ENCODE assay signal across 3 cellular contexts in the genomic region with DNA sequence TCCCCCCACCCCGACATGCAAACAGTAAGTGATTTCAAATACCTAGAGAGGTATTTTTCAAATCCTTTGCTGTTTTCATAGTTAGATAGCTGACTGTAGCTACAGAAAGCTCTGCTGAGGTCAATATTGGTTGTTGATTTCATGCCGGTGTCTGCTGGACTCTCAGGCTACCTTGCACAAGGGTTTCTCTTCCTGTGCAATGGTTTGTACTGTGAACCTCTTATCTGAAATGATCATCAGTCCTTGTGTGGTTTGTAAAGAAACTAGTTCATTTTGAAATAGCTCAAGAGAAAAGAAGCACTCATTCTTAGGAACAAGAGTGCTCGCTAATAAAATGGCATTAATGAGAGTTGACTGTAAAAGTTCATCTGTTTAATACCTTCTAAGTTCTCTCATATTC.
TF ChIP-seq lines count a peak whose summit lies in the region.

No MANE protein-coding gene starts in this region.

TF ChIP-seq in SK-N-SH, 30 proteins besides CTCF, POLR2A, EP300 and RAD21 (continued from another document):
- TF ChIP-seq, protein P1, sequence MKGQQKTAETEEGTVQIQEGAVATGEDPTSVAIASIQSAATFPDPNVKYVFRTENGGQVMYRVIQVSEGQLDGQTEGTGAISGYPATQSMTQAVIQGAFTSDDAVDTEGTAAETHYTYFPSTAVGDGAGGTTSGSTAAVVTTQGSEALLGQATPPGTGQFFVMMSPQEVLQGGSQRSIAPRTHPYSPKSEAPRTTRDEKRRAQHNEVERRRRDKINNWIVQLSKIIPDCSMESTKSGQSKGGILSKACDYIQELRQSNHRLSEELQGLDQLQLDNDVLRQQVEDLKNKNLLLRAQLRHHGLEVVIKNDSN (IDR thresholded peaks at IDR 0.05; ENCODE audit: borderline replicate concordance, low read depth): no peak
- TF ChIP-seq POLR2AphosphoS5 (IDR thresholded peaks at IDR 0.05; ENCODE audit: low read depth, low read length): no peak
- TF ChIP-seq FOSL2 (IDR thresholded peaks at IDR 0.05; ENCODE audit: borderline replicate concordance, low read depth): no peak
- TF ChIP-seq, protein P2, sequence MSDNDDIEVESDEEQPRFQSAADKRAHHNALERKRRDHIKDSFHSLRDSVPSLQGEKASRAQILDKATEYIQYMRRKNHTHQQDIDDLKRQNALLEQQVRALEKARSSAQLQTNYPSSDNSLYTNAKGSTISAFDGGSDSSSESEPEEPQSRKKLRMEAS (IDR thresholded peaks at IDR 0.05; ENCODE audit: low read depth): no peak
- TF ChIP-seq SMC3 (IDR thresholded peaks at IDR 0.05; ENCODE audit: low read depth, low read length): no peak
- TF ChIP-seq PBX3 (IDR thresholded peaks at IDR 0.05): no peak
- no peak for TF ChIP-seq SIN3A (IDR thresholded peaks at IDR 0.05; ENCODE audit: borderline replicate concordance, low read depth, low read length)
- no peak for TF ChIP-seq JUND (IDR thresholded peaks at IDR 0.05)
- TF ChIP-seq RXRA (IDR thresholded peaks at IDR 0.05; ENCODE audit: borderline replicate concordance, low read depth): no peak
- no peak for TF ChIP-seq TCF12 (IDR thresholded peaks at IDR 0.05)
- no peak for TF ChIP-seq CHD2 (IDR thresholded peaks at IDR 0.05; ENCODE audit: low read length, partially characterized antibody)
- no peak for TF ChIP-seq NRF1 (IDR thresholded peaks at IDR 0.05; ENCODE audit: low read depth, low read length)
- TF ChIP-seq RFX5 (IDR thresholded peaks at IDR 0.05; ENCODE audit: low read length): no peak
- no peak for TF ChIP-seq ZBTB33 (IDR thresholded peaks at IDR 0.05; ENCODE audit: borderline replicate concordance, low read depth)
- no peak for TF ChIP-seq NFIC (IDR thresholded peaks at IDR 0.05; ENCODE audit: borderline replicate concordance)

TF ChIP-seq in SK-N-SH treated with all-trans-retinoic acid at 6 μM for 48 hours, 23 proteins besides CTCF, POLR2A, EP300 and RAD21 (continued from another document):
- TF ChIP-seq TSHZ2 (CRISPR knock-in tag; IDR thresholded peaks at IDR 0.05) (no peak), CSDC2 (CRISPR knock-in tag; IDR thresholded peaks at IDR 0.05) (no peak), TCF4 (CRISPR knock-in tag; IDR thresholded peaks at IDR 0.05; ENCODE audit: borderline replicate concordance) (no peak), CREB5 (CRISPR knock-in tag; IDR thresholded peaks at IDR 0.05; ENCODE audit: low read depth) (no peak), ZNF70 (CRISPR knock-in tag; IDR thresholded peaks at IDR 0.05) (no peak), ARNTL (CRISPR knock-in tag; IDR thresholded peaks at IDR 0.05; ENCODE audit: borderline replicate concordance, low read depth) (no peak), BACH2 (CRISPR knock-in tag; IDR thresholded peaks at IDR 0.05; ENCODE audit: borderline replicate concordance) (no peak)
- TF ChIP-seq, protein P3, sequence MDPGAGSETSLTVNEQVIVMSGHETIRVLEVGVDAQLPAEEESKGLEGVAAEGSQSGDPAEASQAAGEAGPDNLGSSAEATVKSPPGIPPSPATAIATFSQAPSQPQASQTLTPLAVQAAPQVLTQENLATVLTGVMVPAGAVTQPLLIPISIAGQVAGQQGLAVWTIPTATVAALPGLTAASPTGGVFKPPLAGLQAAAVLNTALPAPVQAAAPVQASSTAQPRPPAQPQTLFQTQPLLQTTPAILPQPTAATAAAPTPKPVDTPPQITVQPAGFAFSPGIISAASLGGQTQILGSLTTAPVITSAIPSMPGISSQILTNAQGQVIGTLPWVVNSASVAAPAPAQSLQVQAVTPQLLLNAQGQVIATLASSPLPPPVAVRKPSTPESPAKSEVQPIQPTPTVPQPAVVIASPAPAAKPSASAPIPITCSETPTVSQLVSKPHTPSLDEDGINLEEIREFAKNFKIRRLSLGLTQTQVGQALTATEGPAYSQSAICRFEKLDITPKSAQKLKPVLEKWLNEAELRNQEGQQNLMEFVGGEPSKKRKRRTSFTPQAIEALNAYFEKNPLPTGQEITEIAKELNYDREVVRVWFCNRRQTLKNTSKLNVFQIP (CRISPR knock-in tag; IDR thresholded peaks at IDR 0.05; ENCODE audit: borderline replicate concordance, low read depth): no peak

TF ChIP-seq in K562, 482 proteins besides CTCF, POLR2A, EP300 and RAD21 (continued from another document):
- TF ChIP-seq HMBOX1 (IDR thresholded peaks at IDR 0.05) (0 out of 2 replicates have a peak, but pooled peaks have one; percentile 33), GABPA (tag; conservative IDR thresholded peaks at IDR 0.05; ENCODE audit: low read depth) (0 out of 2 replicates have a peak, but pooled peaks have one; percentile 25), NR2C2 (CRISPR knock-in tag; IDR thresholded peaks at IDR 0.05) (no peak), NR2C2 (tag; IDR thresholded peaks at IDR 0.05) (peak; percentile 34; the same call in 1 of the 2 replicates)
- TF ChIP-seq, protein P4, sequence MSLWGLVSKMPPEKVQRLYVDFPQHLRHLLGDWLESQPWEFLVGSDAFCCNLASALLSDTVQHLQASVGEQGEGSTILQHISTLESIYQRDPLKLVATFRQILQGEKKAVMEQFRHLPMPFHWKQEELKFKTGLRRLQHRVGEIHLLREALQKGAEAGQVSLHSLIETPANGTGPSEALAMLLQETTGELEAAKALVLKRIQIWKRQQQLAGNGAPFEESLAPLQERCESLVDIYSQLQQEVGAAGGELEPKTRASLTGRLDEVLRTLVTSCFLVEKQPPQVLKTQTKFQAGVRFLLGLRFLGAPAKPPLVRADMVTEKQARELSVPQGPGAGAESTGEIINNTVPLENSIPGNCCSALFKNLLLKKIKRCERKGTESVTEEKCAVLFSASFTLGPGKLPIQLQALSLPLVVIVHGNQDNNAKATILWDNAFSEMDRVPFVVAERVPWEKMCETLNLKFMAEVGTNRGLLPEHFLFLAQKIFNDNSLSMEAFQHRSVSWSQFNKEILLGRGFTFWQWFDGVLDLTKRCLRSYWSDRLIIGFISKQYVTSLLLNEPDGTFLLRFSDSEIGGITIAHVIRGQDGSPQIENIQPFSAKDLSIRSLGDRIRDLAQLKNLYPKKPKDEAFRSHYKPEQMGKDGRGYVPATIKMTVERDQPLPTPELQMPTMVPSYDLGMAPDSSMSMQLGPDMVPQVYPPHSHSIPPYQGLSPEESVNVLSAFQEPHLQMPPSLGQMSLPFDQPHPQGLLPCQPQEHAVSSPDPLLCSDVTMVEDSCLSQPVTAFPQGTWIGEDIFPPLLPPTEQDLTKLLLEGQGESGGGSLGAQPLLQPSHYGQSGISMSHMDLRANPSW (CRISPR knock-in tag; IDR thresholded peaks at IDR 0.05): no peak
